Comparison of ENCODE assay signal across 21 cellular contexts in the genomic region with DNA sequence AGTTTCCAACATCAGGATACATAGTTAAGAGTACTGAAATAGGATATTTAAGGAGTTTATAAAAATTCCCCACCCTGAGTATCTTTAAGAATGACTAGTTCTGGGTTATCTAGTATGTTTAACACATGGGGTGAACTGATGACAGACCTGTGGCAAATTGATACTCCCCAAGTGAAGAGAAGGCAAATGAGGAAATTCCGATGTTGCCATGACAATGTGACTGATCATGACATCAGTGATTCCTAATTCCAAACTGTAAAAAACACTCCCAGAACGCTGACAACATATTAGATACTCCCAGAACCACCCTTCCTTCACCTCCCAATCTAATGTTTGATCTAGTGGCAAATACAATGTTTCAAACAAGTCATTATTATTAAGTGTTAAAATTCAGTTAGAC.
DNase-seq lines count a peak whose midpoint lies in the region; ATAC-seq, FAIRE-seq and TF ChIP-seq lines count a peak whose summit lies in the region.
"Had no signal": no experiment of that assay in that cellular context is flagged by ENCODE, and none has a peak within 500 bp of the region (broad histone marks: within the 10 kb centered on the region; RNA-seq: fewer than 3 reads in every experiment).

No MANE protein-coding gene starts in this region.

- H3K4me1 Mint-ChIP-seq in T-helper 17 cell: peaks cover 48% of the 10 kb centered on the region

- H3K4me2 ChIP-seq in HepG2 (ENCODE audit: low read depth, low read length) (no peak overlapping the region), fibroblast of lung (ENCODE audit: extremely low read depth, insufficient read depth, low read length) (no peak overlapping the region)

- H3K27ac Mint-ChIP-seq in T-helper 17 cell: peak overlapping the region; percentile 39
- H3K27ac Mint-ChIP-seq: activated CD4-positive, alpha-beta memory T cell treated with anti-CD3 and anti-CD28 coated beads for 36 hours had no signal

- ATAC-seq in HepG2 (no peak), right lobe of liver (no peak), T-helper 17 cell (no peak), GM21526 (IDR thresholded peaks at IDR 0.05; ENCODE audit: low FRiP score, unreplicated experiment) (no peak), GM18858 (IDR thresholded peaks at IDR 0.05; ENCODE audit: unreplicated experiment) (no peak)
- ATAC-seq: activated T-cell treated with anti-CD3 and anti-CD28 coated beads, Interleukin-2, amount 50 U/mL, for 72 hours; gastrocnemius medialis; pancreas had no signal

- H3K79me2 ChIP-seq in HepG2 (ENCODE audit: insufficient read depth, low read length) (no peaks in the 10 kb centered on the region), fibroblast of lung (ENCODE audit: control insufficient read depth, insufficient read depth, low read length) (peaks cover 28% of the 10 kb centered on the region)

- H3K36me3 ChIP-seq in HepG2 (replicated peaks in 1 of 2; ENCODE audit: control insufficient read depth in 1 of 2, insufficient read depth in 2 of 2, low read length in 2 of 2) (0 out of 5 replicates have a peak, but pooled peaks cover 0 to 1% of the 10 kb centered on the region in 2 experiments), right lobe of liver (no peaks in the 10 kb centered on the region), fibroblast of lung (ENCODE audit: control insufficient read depth, insufficient read depth, low read length) (no peaks in the 10 kb centered on the region)
- H3K36me3 ChIP-seq: gastrocnemius medialis, pancreas, sigmoid colon, suprapubic skin had no signal

- H3K27ac ChIP-seq in HepG2 (ENCODE audit: extremely low read length, insufficient read depth, low read length) (no peak overlapping the region), right lobe of liver (no peak overlapping the region), fibroblast of lung (ENCODE audit: insufficient read depth, low read length) (peak overlapping the region; percentile 19)
- H3K27ac ChIP-seq: gastrocnemius medialis, pancreas, sigmoid colon, suprapubic skin, VCaP had no signal

- no peak for TF ChIP-seq CTCF in HepG2 (CRISPR knock-in tag; IDR thresholded peaks at IDR 0.05)
- no peak for TF ChIP-seq CTCF in right lobe of liver (IDR thresholded peaks at IDR 0.05)
- no peak for TF ChIP-seq CTCF in fibroblast of lung (conservative IDR thresholded peaks at IDR 0.05 in 1 of 2, IDR thresholded peaks at IDR 0.05 in 1 of 2; ENCODE audit: low read depth in 1 of 2, low read length in 2 of 2)

- intact Hi-C loops in HepG2 (cut with micrococcal nuclease; ENCODE audit: unreplicated experiment) (no loop called here), right lobe of liver (cut with DNase I) (no loop called here)

- CTCF ChIA-PET in HepG2 (lab: Yijun Ruan, JAX; ENCODE audit: low intra/inter-chr PET ratio, low total read pairs): no interaction called here

- no peak overlapping the region for H3K9ac ChIP-seq in HepG2 (ENCODE audit: insufficient read depth, low read depth, low read length)
- no peak overlapping the region for H3K9ac ChIP-seq in fibroblast of lung (ENCODE audit: insufficient read depth, low read length)

- peaks cover 14% of the 10 kb centered on the region for H3K4me1 ChIP-seq in HepG2 (ENCODE audit: insufficient read depth, low read length)
- no peaks in the 10 kb centered on the region for H3K4me1 ChIP-seq in right lobe of liver
- H3K4me1 ChIP-seq in fibroblast of lung (ENCODE audit: control insufficient read depth, extremely low read depth, insufficient read depth, low read length): peaks cover 31% of the 10 kb centered on the region
- H3K4me1 ChIP-seq: pancreas had no signal

- in situ Hi-C loops in HepG2 (cut with HindIII; ENCODE audit: extremely low pct_ligation_motif_present, low pct_unique_long_range_greater_than_20kb): no loop called here

- POLR2A ChIA-PET in HepG2 (lab: Yijun Ruan, JAX): no interaction called here

- no TSS peak for BruUV-seq in HepG2 (replicated peaks; lab: Mats Ljungman, UMichigan)

- H3K27me3 ChIP-seq in HepG2 (ENCODE audit: control insufficient read depth in 1 of 2, insufficient read depth in 2 of 2, low read length in 2 of 2) (no peaks in the 10 kb centered on the region), right lobe of liver (no peaks in the 10 kb centered on the region), fibroblast of lung (ENCODE audit: control insufficient read depth, insufficient read depth, low read length) (no peaks in the 10 kb centered on the region)
- H3K27me3 ChIP-seq: gastrocnemius medialis, pancreas, sigmoid colon, suprapubic skin had no signal

- no peaks in the 10 kb centered on the region for H3K9me3 ChIP-seq in HepG2 (ENCODE audit: low read length)
- no peaks in the 10 kb centered on the region for H3K9me3 ChIP-seq in right lobe of liver
- no peaks in the 10 kb centered on the region for H3K9me3 ChIP-seq in T-helper 17 cell (ENCODE audit: control insufficient read depth, low read length, poor library complexity, severe bottlenecking)
- no peaks in the 10 kb centered on the region for H3K9me3 ChIP-seq in fibroblast of lung (ENCODE audit: control insufficient read depth, insufficient read depth, low read depth, low read length)
- H3K9me3 ChIP-seq: gastrocnemius medialis, pancreas, sigmoid colon, suprapubic skin had no signal

- no peak for TF ChIP-seq RAD21 in HepG2 (CRISPR knock-in tag; IDR thresholded peaks at IDR 0.05)

- H4K20me1 ChIP-seq in HepG2 (ENCODE audit: insufficient read depth, low read length): peaks cover 11% of the 10 kb centered on the region; the same call in 1 of the 2 replicates
- H4K20me1 ChIP-seq in fibroblast of lung (ENCODE audit: control insufficient read depth, extremely low read depth, insufficient read depth, low read length): no peaks in the 10 kb centered on the region

- no peak overlapping the region for H3K4me3 ChIP-seq in HepG2 (replicated peaks in 1 of 3; ENCODE audit: insufficient read depth in 1 of 3, low read depth in 2 of 3, low read length in 3 of 3)
- no peak overlapping the region for H3K4me3 ChIP-seq in right lobe of liver
- no peak overlapping the region for H3K4me3 ChIP-seq in fibroblast of lung (replicated peaks in 1 of 4; ENCODE audit: control extremely low read depth in 1 of 4, insufficient read depth in 1 of 4, low read depth in 3 of 4, low read length in 4 of 4)
- H3K4me3 ChIP-seq: gastrocnemius medialis, pancreas, sigmoid colon, suprapubic skin had no signal

- DNase-seq in HepG2 (ENCODE audit: low spot score) (no peak), right lobe of liver (no peak), T-helper 17 cell (no peak), fibroblast of lung (ENCODE audit: low read depth in 2 of 2) (peak in 1 of 2 donors; percentile 68), stromal cell of bone marrow (ENCODE audit: low read depth) (peak; percentile 75), OCI-M1 (lab: John Stamatoyannopoulos, UW) (no peak)
- DNase-seq: activated CD4-positive, alpha-beta memory T cell treated with anti-CD3 and anti-CD28 coated beads for 36 hours; activated T-cell treated with anti-CD3 and anti-CD28 coated beads, Interleukin-2, amount 50 U/mL, for 72 hours; central memory CD4-positive, alpha-beta T cell; effector memory CD4-positive, alpha-beta T cell; gastrocnemius medialis; Karpas-422; NCI-H146; NCI-H2227 treated with DMSO at 0.1 percent for 48 hours; pancreas; sigmoid colon; stimulated activated CD4-positive, alpha-beta T cell treated with anti-CD3 and anti-CD28 coated beads, Interleukin-4, amount 100 ng/mL, for 1 hour had no signal

- 96% methylated on average over 2 of the region's 2 CpGs for WGBS in HepG2 (ENCODE audit: low lambda C conversion rate)
- 89% methylated on average over 2 of the region's 2 CpGs for WGBS in right lobe of liver (ENCODE audit: insufficient coverage, low coverage, low lambda C conversion rate, missing lambda C conversion rate)

- H3K27me3 Mint-ChIP-seq in T-helper 17 cell: no peaks in the 10 kb centered on the region
- H3K27me3 Mint-ChIP-seq: activated CD4-positive, alpha-beta memory T cell treated with anti-CD3 and anti-CD28 coated beads for 36 hours had no signal

- H2AFZ ChIP-seq in HepG2 (ENCODE audit: low read length): no peak overlapping the region
- no peak overlapping the region for H2AFZ ChIP-seq in fibroblast of lung (ENCODE audit: low read length)

- TF ChIP-seq POLR2A in HepG2 (IDR thresholded peaks at IDR 0.05; ENCODE audit: insufficient read depth in 1 of 2, low read depth in 2 of 2, low read length in 2 of 2) (no peak), right lobe of liver (IDR thresholded peaks at IDR 0.05) (no peak)

- H3K4me3 Mint-ChIP-seq in T-helper 17 cell: no peak overlapping the region
- H3K4me3 Mint-ChIP-seq: activated CD4-positive, alpha-beta memory T cell treated with anti-CD3 and anti-CD28 coated beads for 36 hours; activated T-cell treated with anti-CD3 and anti-CD28 coated beads, Interleukin-2, amount 50 U/mL, for 72 hours had no signal

- TF ChIP-seq EP300 in HepG2 (IDR thresholded peaks at IDR 0.05; ENCODE audit: low read depth in 2 of 2, low read length in 2 of 2) (no peak), HepG2 (CRISPR knock-in tag; IDR thresholded peaks at IDR 0.05; ENCODE audit: borderline replicate concordance) (no peak)

- FAIRE-seq in HepG2 (lab: Jason Lieb, UNC): no peak
- FAIRE-seq: pancreas had no signal

- H3K36me3 Mint-ChIP-seq in T-helper 17 cell (ENCODE audit: low read depth): peaks cover 4% of the 10 kb centered on the region
- H3K36me3 Mint-ChIP-seq: activated CD4-positive, alpha-beta memory T cell treated with anti-CD3 and anti-CD28 coated beads for 36 hours had no signal

TF ChIP-seq in HepG2, 621 proteins besides CTCF, POLR2A, EP300 and RAD21:
- TF ChIP-seq CREB1 (IDR thresholded peaks at IDR 0.05): peak; percentile 26; the same call in 1 of the 2 replicates
- TF ChIP-seq CREB1 (CRISPR knock-in tag; IDR thresholded peaks at IDR 0.05): no peak
- TF ChIP-seq ATRX (CRISPR knock-in tag; IDR thresholded peaks at IDR 0.05; ENCODE audit: borderline replicate concordance): no peak
- no peak for TF ChIP-seq ZFP36L1 (CRISPR knock-in tag; IDR thresholded peaks at IDR 0.05)
TF ChIP-seq in HepG2: peak in this region for 1.
